7 cellular contexts compared by ENCODE assay signal in genomic region chr1:182247832-182248231, GRCh38.
A peak's percentile ranks its signal among the peaks of the same experiment; 100 is the strongest.
DNase-seq lines count a peak whose midpoint lies in the region; ATAC-seq, FAIRE-seq and TF ChIP-seq lines count a peak whose summit lies in the region.
"Not testable (repeated sequence)": the region's sequence is repeated elsewhere in the genome, so short reads cannot be mapped to it uniquely, and the experiment has no call there.

No MANE protein-coding gene starts in this region.

- H3K27me3 Mint-ChIP-seq in activated CD4-positive, alpha-beta T cell treated with anti-CD3 and anti-CD28 coated beads for 36 hours; activated CD4-positive, alpha-beta memory T cell treated with anti-CD3 and anti-CD28 coated beads, Interleukin-2, amount 10 ng/mL, durations not matched to agents 7 days and 5 days; activated T-helper 1 cell treated with anti-CD3 and anti-CD28 coated beads, Interleukin-12 subunit alpha, Interleukin-12 subunit beta, Interleukin-2, Interleukin-4 antibody, amounts not matched to agents 30 ng/mL and 10 ng/mL and 1 ng/mL, durations not matched to agents 14 hours and 24 hours and 36 hours (ENCODE audit: insufficient read depth): not testable (repeated sequence)
- peaks cover 3 to 15% of the 10 kb centered on the region in 2 donors for H3K27me3 Mint-ChIP-seq in natural killer cell treated with Interleukin-12 subunit alpha and Interleukin-12 subunit beta and Interleukin-15 and Interleukin-18, amount 100 ng/mL, for 72 hours

- H3K36me3 Mint-ChIP-seq in activated CD4-positive, alpha-beta T cell treated with anti-CD3 and anti-CD28 coated beads for 36 hours (ENCODE audit: low read depth); activated CD4-positive, alpha-beta memory T cell treated with anti-CD3 and anti-CD28 coated beads, Interleukin-2, amount 10 ng/mL, durations not matched to agents 7 days and 5 days (ENCODE audit: low read depth); activated T-helper 1 cell treated with anti-CD3 and anti-CD28 coated beads, Interleukin-12 subunit alpha, Interleukin-12 subunit beta, Interleukin-2, Interleukin-4 antibody, amounts not matched to agents 30 ng/mL and 10 ng/mL and 1 ng/mL, durations not matched to agents 14 hours and 24 hours and 36 hours (ENCODE audit: low read depth); natural killer cell treated with Interleukin-12 subunit alpha and Interleukin-12 subunit beta and Interleukin-15 and Interleukin-18, amount 100 ng/mL, for 72 hours: not testable (repeated sequence)

- 21% methylated on average over 2 of the region's 2 CpGs for WGBS in GM12878 (ENCODE audit: insufficient coverage, insufficient replicate concordance, low lambda C conversion rate, missing lambda C conversion rate)

- peak; percentile 29 for DNase-seq in DMS53 (lab: John Stamatoyannopoulos, UW)
- DNase-seq in activated CD4-positive, alpha-beta T cell treated with anti-CD3 and anti-CD28 coated beads for 36 hours, result peak; percentile 45
- not testable (repeated sequence) for DNase-seq in activated CD4-positive, alpha-beta memory T cell treated with anti-CD3 and anti-CD28 coated beads, Interleukin-2, amount 10 ng/mL, durations not matched to agents 7 days and 5 days; activated T-helper 1 cell treated with anti-CD3 and anti-CD28 coated beads, Interleukin-12 subunit alpha, Interleukin-12 subunit beta, Interleukin-2, Interleukin-4 antibody, amounts not matched to agents 30 ng/mL and 10 ng/mL and 1 ng/mL, durations not matched to agents 14 hours and 24 hours and 36 hours (ENCODE audit: low spot score); GM12878 (ENCODE audit: low read depth, low spot score); foreskin keratinocyte; natural killer cell treated with Interleukin-12 subunit alpha and Interleukin-12 subunit beta and Interleukin-15 and Interleukin-18, amount 100 ng/mL, for 72 hours (ENCODE audit: low spot score)

- TF ChIP-seq RAD21 in GM12878 (IDR thresholded peaks at IDR 0.05; ENCODE audit: insufficient read depth, low read depth, low read length), result not testable (repeated sequence)

- not testable (repeated sequence) for TF ChIP-seq EP300 in GM12878 (IDR thresholded peaks at IDR 0.05; ENCODE audit: borderline replicate concordance in 1 of 2, control insufficient read depth in 1 of 2, low read depth in 2 of 2, low read length in 2 of 2)

- not testable (repeated sequence) for H3K27ac Mint-ChIP-seq in activated CD4-positive, alpha-beta T cell treated with anti-CD3 and anti-CD28 coated beads for 36 hours
- H3K27ac Mint-ChIP-seq in activated CD4-positive, alpha-beta memory T cell treated with anti-CD3 and anti-CD28 coated beads, Interleukin-2, amount 10 ng/mL, durations not matched to agents 7 days and 5 days, result peak overlapping the region; percentile 13
- H3K27ac Mint-ChIP-seq in activated T-helper 1 cell treated with anti-CD3 and anti-CD28 coated beads, Interleukin-12 subunit alpha, Interleukin-12 subunit beta, Interleukin-2, Interleukin-4 antibody, amounts not matched to agents 30 ng/mL and 10 ng/mL and 1 ng/mL, durations not matched to agents 14 hours and 24 hours and 36 hours, result peak overlapping the region; percentile 63
- H3K27ac Mint-ChIP-seq in natural killer cell treated with Interleukin-12 subunit alpha and Interleukin-12 subunit beta and Interleukin-15 and Interleukin-18, amount 100 ng/mL, for 72 hours, result peak overlapping the region in 1 of 2 donors; percentile 19

- H3K4me3 ChIP-seq in GM12878, result not testable (repeated sequence)

- in situ Hi-C loops in GM12878 (cut with MboI), result not testable (repeated sequence)

- not testable (repeated sequence) for H3K9me3 ChIP-seq in GM12878 (replicated peaks; ENCODE audit: control insufficient read depth, insufficient read depth, low read length)

- not testable (repeated sequence) for FAIRE-seq in GM12878 (lab: Jason Lieb, UNC)

- not testable (repeated sequence) for H3K36me3 ChIP-seq in GM12878 (ENCODE audit: control insufficient read depth in 2 of 2, insufficient read depth in 2 of 2, low read length in 1 of 2)

- H3K79me2 ChIP-seq in GM12878 (ENCODE audit: control insufficient read depth, insufficient read depth, low read length), result not testable (repeated sequence)

- SMC1A ChIA-PET in GM12878 (lab: Charles Lee; ENCODE audit: uncharacterized antibody, unreplicated experiment), result interaction anchor here (0.6 to 2.1 kb wide), 5 partner anchors 10 to 105 kb away, joined by 3 to 5 read pairs (median 4); no protein-coding TSS in a partner anchor

- H3K27ac ChIP-seq in GM12878 (ENCODE audit: control insufficient read depth, insufficient read depth); foreskin keratinocyte: not testable (repeated sequence)

- H2AFZ ChIP-seq in GM12878 (ENCODE audit: control insufficient read depth, low read depth, low read length), result not testable (repeated sequence)

- not testable (repeated sequence) for H3K9me3 Mint-ChIP-seq in activated CD4-positive, alpha-beta T cell treated with anti-CD3 and anti-CD28 coated beads for 36 hours (ENCODE audit: low read depth); activated CD4-positive, alpha-beta memory T cell treated with anti-CD3 and anti-CD28 coated beads, Interleukin-2, amount 10 ng/mL, durations not matched to agents 7 days and 5 days; activated T-helper 1 cell treated with anti-CD3 and anti-CD28 coated beads, Interleukin-12 subunit alpha, Interleukin-12 subunit beta, Interleukin-2, Interleukin-4 antibody, amounts not matched to agents 30 ng/mL and 10 ng/mL and 1 ng/mL, durations not matched to agents 14 hours and 24 hours and 36 hours; natural killer cell treated with Interleukin-12 subunit alpha and Interleukin-12 subunit beta and Interleukin-15 and Interleukin-18, amount 100 ng/mL, for 72 hours

- H3K27me3 ChIP-seq in GM12878 (replicated peaks in 1 of 2; ENCODE audit: control insufficient read depth in 2 of 2, insufficient read depth in 2 of 2, low read length in 1 of 2); foreskin keratinocyte: not testable (repeated sequence)

- not testable (repeated sequence) for TF ChIP-seq POLR2A in GM12878 (IDR thresholded peaks at IDR 0.05; ENCODE audit: low read depth, low read length)

- not testable (repeated sequence) for TF ChIP-seq CTCF in GM12878 (IDR thresholded peaks at IDR 0.05 in 2 of 3, conservative IDR thresholded peaks at IDR 0.05 in 1 of 3; ENCODE audit: control insufficient read depth in 2 of 3, extremely low read depth in 1 of 3, insufficient read depth in 1 of 3, low read depth in 3 of 3, low read length in 3 of 3); foreskin keratinocyte (conservative IDR thresholded peaks at IDR 0.05)

- RAD21 ChIA-PET in GM12878 (lab: Charles Lee; ENCODE audit: unreplicated experiment), result interaction anchor here (1.7 kb wide), 1 partner anchor 104 kb away, joined by 6 read pairs; no protein-coding TSS in a partner anchor

- H3K4me2 ChIP-seq in GM12878 (ENCODE audit: control insufficient read depth, insufficient read depth), result not testable (repeated sequence)

- H4K20me1 ChIP-seq in GM12878 (ENCODE audit: control insufficient read depth, insufficient read depth), result not testable (repeated sequence)

- ATAC-seq in activated CD4-positive, alpha-beta T cell treated with anti-CD3 and anti-CD28 coated beads for 36 hours; natural killer cell treated with Interleukin-12 subunit alpha and Interleukin-12 subunit beta and Interleukin-15 and Interleukin-18, amount 100 ng/mL, for 72 hours: not testable (repeated sequence)
- peak; percentile 13; the same call in 1 of the 3 replicates for ATAC-seq in GM12878
- ATAC-seq in foreskin keratinocyte, result peak; percentile 66

- not testable (repeated sequence) for H3K9ac ChIP-seq in GM12878 (ENCODE audit: control insufficient read depth, insufficient read depth, low read length)

- CTCF ChIA-PET in activated CD4-positive, alpha-beta T cell treated with anti-CD3 and anti-CD28 coated beads for 36 hours (lab: Charles Lee); GM12878 (lab: Yijun Ruan, JAX): not testable (repeated sequence)
- CTCF ChIA-PET in activated CD4-positive, alpha-beta memory T cell treated with anti-CD3 and anti-CD28 coated beads, Interleukin-2, amount 10 ng/mL, durations not matched to agents 7 days and 5 days (lab: Charles Lee), result interaction anchor here (1.0 kb wide), 1 partner anchor 138 kb away, joined by 4 read pairs; no protein-coding TSS in a partner anchor

- not testable (repeated sequence) for H3K4me3 Mint-ChIP-seq in activated CD4-positive, alpha-beta T cell treated with anti-CD3 and anti-CD28 coated beads for 36 hours; activated CD4-positive, alpha-beta memory T cell treated with anti-CD3 and anti-CD28 coated beads, Interleukin-2, amount 10 ng/mL, durations not matched to agents 7 days and 5 days; activated T-helper 1 cell treated with anti-CD3 and anti-CD28 coated beads, Interleukin-12 subunit alpha, Interleukin-12 subunit beta, Interleukin-2, Interleukin-4 antibody, amounts not matched to agents 30 ng/mL and 10 ng/mL and 1 ng/mL, durations not matched to agents 14 hours and 24 hours and 36 hours
- H3K4me3 Mint-ChIP-seq in natural killer cell treated with Interleukin-12 subunit alpha and Interleukin-12 subunit beta and Interleukin-15 and Interleukin-18, amount 100 ng/mL, for 72 hours, result peak overlapping the region; percentile 32

- not testable (repeated sequence) for BruUV-seq in GM12878 (replicated peaks; lab: Mats Ljungman, UMichigan)

- peaks cover 22% of the 10 kb centered on the region for H3K4me1 Mint-ChIP-seq in activated CD4-positive, alpha-beta T cell treated with anti-CD3 and anti-CD28 coated beads for 36 hours
- H3K4me1 Mint-ChIP-seq in activated CD4-positive, alpha-beta memory T cell treated with anti-CD3 and anti-CD28 coated beads, Interleukin-2, amount 10 ng/mL, durations not matched to agents 7 days and 5 days, result peaks cover 33% of the 10 kb centered on the region
- H3K4me1 Mint-ChIP-seq in activated T-helper 1 cell treated with anti-CD3 and anti-CD28 coated beads, Interleukin-12 subunit alpha, Interleukin-12 subunit beta, Interleukin-2, Interleukin-4 antibody, amounts not matched to agents 30 ng/mL and 10 ng/mL and 1 ng/mL, durations not matched to agents 14 hours and 24 hours and 36 hours (ENCODE audit: low read depth), result peaks cover 29% of the 10 kb centered on the region
- peaks cover 0 to 18% of the 10 kb centered on the region in 2 donors for H3K4me1 Mint-ChIP-seq in natural killer cell treated with Interleukin-12 subunit alpha and Interleukin-12 subunit beta and Interleukin-15 and Interleukin-18, amount 100 ng/mL, for 72 hours (ENCODE audit: low read depth in 2 of 2)

- H3K4me1 ChIP-seq in GM12878 (ENCODE audit: control insufficient read depth, insufficient read depth, low read length); foreskin keratinocyte: not testable (repeated sequence)

- POLR2A ChIA-PET in activated CD4-positive, alpha-beta T cell treated with anti-CD3 and anti-CD28 coated beads for 36 hours (lab: Charles Lee), result not testable (repeated sequence)
- POLR2A ChIA-PET in activated CD4-positive, alpha-beta memory T cell treated with anti-CD3 and anti-CD28 coated beads, Interleukin-2, amount 10 ng/mL, durations not matched to agents 7 days and 5 days (lab: Charles Lee), result interaction anchor here (1.0 kb wide), 1 partner anchor 105 kb away, joined by 3 read pairs; no protein-coding TSS in a partner anchor
- POLR2A ChIA-PET in GM12878 (lab: Charles Lee), result interaction anchor here (0.6 kb wide), 1 partner anchor 1748 kb away, joined by 3 read pairs; no protein-coding TSS in a partner anchor

- intact Hi-C loops in activated CD4-positive, alpha-beta T cell treated with anti-CD3 and anti-CD28 coated beads for 36 hours (cut with DNase I, micrococcal nuclease), result loop anchor here (2.0 to 10.0 kb wide), 5 partner anchors 105 to 853 kb away; partner anchors contain the start of gene GLUL (in 1 of the 2)
- intact Hi-C loops in activated T-helper 1 cell treated with anti-CD3 and anti-CD28 coated beads, Interleukin-12 subunit alpha, Interleukin-12 subunit beta, Interleukin-2, Interleukin-4 antibody, amounts not matched to agents 30 ng/mL and 10 ng/mL and 1 ng/mL, durations not matched to agents 14 hours and 24 hours and 36 hours (cut with micrococcal nuclease), result loop anchor here (2.0 to 10.0 kb wide), 8 partner anchors 163 to 1387 kb away; partner anchors contain the start of genes ARPC5, LAMC1 and STX6
- intact Hi-C loops in GM12878 (cut with micrococcal nuclease; ENCODE audit: unreplicated experiment), result not testable (repeated sequence)
